In the genomic region with DNA sequence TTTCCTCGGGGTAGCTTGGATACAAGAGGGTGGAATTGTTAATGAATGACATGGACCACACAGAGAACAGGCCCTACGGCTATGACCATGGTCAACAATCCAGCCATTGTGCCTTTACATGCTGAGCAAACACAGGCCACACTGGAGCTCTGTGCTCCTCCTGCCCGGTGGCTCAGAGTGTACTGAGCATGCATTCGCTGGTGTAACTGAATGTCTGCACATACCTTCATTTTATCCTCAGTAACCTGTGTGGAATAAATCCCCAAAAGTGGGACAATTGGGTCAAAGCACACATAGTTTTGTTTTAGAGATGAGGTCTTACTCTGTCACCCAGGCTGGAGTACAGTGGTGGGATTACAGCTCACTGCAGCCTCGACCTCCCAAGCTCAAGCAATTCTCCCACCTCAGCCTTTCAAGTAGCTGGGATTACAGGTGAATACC, we compare ENCODE assay signal across 1 cellular context.
A peak's percentile ranks its signal among the peaks of the same experiment; 100 is the strongest.
TF ChIP-seq lines count a peak whose summit lies in the region.

No MANE protein-coding gene starts in this region.

TF ChIP-seq in HepG2, 621 proteins besides CTCF, POLR2A, EP300 and RAD21 (continued from another document and continues in another):
- TF ChIP-seq, protein P1, sequence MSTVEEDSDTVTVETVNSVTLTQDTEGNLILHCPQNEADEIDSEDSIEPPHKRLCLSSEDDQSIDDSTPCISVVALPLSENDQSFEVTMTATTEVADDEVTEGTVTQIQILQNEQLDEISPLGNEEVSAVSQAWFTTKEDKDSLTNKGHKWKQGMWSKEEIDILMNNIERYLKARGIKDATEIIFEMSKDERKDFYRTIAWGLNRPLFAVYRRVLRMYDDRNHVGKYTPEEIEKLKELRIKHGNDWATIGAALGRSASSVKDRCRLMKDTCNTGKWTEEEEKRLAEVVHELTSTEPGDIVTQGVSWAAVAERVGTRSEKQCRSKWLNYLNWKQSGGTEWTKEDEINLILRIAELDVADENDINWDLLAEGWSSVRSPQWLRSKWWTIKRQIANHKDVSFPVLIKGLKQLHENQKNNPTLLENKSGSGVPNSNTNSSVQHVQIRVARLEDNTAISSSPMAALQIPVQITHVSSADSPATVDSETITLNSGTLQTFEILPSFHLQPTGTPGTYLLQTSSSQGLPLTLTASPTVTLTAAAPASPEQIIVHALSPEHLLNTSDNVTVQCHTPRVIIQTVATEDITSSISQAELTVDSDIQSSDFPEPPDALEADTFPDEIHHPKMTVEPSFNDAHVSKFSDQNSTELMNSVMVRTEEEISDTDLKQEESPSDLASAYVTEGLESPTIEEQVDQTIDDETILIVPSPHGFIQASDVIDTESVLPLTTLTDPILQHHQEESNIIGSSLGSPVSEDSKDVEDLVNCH (CRISPR knock-in tag; IDR thresholded peaks at IDR 0.05), result no peak
- TF ChIP-seq MYC (CRISPR knock-in tag; IDR thresholded peaks at IDR 0.05; ENCODE audit: borderline replicate concordance), result peak; percentile 70; the same call in 1 of the 2 replicates
- peak; percentile 77 for TF ChIP-seq ZNF556 (CRISPR knock-in tag; IDR thresholded peaks at IDR 0.05; ENCODE audit: borderline replicate concordance)
- no peak for TF ChIP-seq KDM3A (CRISPR knock-in tag; IDR thresholded peaks at IDR 0.05; ENCODE audit: low read depth)
- TF ChIP-seq ZNF432 (CRISPR knock-in tag; IDR thresholded peaks at IDR 0.05; ENCODE audit: borderline replicate concordance), result no peak
- no peak for TF ChIP-seq IRF2 (CRISPR knock-in tag; IDR thresholded peaks at IDR 0.05)
- no peak for TF ChIP-seq ZBTB40 (IDR thresholded peaks at IDR 0.05)
- peak; percentile 37; the same call in 1 of the 2 replicates for TF ChIP-seq ZBTB40 (CRISPR knock-in tag; IDR thresholded peaks at IDR 0.05)
- TF ChIP-seq ZBTB1 (CRISPR knock-in tag; IDR thresholded peaks at IDR 0.05; ENCODE audit: borderline replicate concordance), result no peak
- TF ChIP-seq FOXM1 (CRISPR knock-in tag; IDR thresholded peaks at IDR 0.05), result no peak
- TF ChIP-seq SOX5 (CRISPR knock-in tag; IDR thresholded peaks at IDR 0.05; ENCODE audit: borderline replicate concordance), result peak; percentile 92
- TF ChIP-seq ZNF546 (CRISPR knock-in tag; conservative IDR thresholded peaks at IDR 0.05), result no peak
- TF ChIP-seq IRF1 (CRISPR knock-in tag; IDR thresholded peaks at IDR 0.05; ENCODE audit: low read depth), result no peak
- TF ChIP-seq, protein P2, sequence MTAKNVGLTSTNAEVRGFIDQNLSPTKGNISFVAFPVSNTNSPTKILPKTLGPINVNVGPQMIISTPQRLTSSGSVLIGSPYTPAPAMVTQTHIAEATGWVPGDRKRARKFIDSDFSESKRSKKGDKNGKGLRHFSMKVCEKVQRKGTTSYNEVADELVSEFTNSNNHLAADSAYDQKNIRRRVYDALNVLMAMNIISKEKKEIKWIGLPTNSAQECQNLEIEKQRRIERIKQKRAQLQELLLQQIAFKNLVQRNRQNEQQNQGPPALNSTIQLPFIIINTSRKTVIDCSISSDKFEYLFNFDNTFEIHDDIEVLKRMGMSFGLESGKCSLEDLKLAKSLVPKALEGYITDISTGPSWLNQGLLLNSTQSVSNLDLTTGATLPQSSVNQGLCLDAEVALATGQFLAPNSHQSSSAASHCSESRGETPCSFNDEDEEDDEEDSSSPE (CRISPR knock-in tag; IDR thresholded peaks at IDR 0.05), result no peak
- no peak for TF ChIP-seq E2F5 (CRISPR knock-in tag; conservative IDR thresholded peaks at IDR 0.05)
- TF ChIP-seq DPF2 (CRISPR knock-in tag; IDR thresholded peaks at IDR 0.05; ENCODE audit: borderline replicate concordance, low read depth), result peak; percentile 36; the same call in 1 of the 2 replicates
- no peak; the same call in 1 of the 2 replicates for TF ChIP-seq GATAD1 (CRISPR knock-in tag; IDR thresholded peaks at IDR 0.05)
- no peak for TF ChIP-seq HES4 (CRISPR knock-in tag; IDR thresholded peaks at IDR 0.05; ENCODE audit: borderline replicate concordance)
- peak; percentile 76 for TF ChIP-seq ZNF574 (CRISPR knock-in tag; IDR thresholded peaks at IDR 0.05)
- peak; percentile 58 for TF ChIP-seq NCOA2 (CRISPR knock-in tag; IDR thresholded peaks at IDR 0.05)
- TF ChIP-seq, protein P3, sequence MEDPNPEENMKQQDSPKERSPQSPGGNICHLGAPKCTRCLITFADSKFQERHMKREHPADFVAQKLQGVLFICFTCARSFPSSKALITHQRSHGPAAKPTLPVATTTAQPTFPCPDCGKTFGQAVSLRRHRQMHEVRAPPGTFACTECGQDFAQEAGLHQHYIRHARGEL (CRISPR knock-in tag; IDR thresholded peaks at IDR 0.05), result no peak
- TF ChIP-seq DNMT1 (CRISPR knock-in tag; IDR thresholded peaks at IDR 0.05), result 0 out of 2 replicates have a peak, but pooled peaks have one; percentile 58
- TF ChIP-seq AHR (CRISPR knock-in tag; IDR thresholded peaks at IDR 0.05), result 0 out of 2 replicates have a peak, but pooled peaks have one; percentile 26
- TF ChIP-seq ZNF446 (CRISPR knock-in tag; IDR thresholded peaks at IDR 0.05), result no peak
- TF ChIP-seq KMT2B (CRISPR knock-in tag; IDR thresholded peaks at IDR 0.05), result 0 out of 2 replicates have a peak, but pooled peaks have one; percentile 51
- TF ChIP-seq ZNF749 (CRISPR knock-in tag; IDR thresholded peaks at IDR 0.05; ENCODE audit: borderline replicate concordance), result 0 out of 2 replicates have a peak, but pooled peaks have one; percentile 29
- TF ChIP-seq KDM2A (CRISPR knock-in tag; IDR thresholded peaks at IDR 0.05; ENCODE audit: borderline replicate concordance, low read depth), result peak; percentile 78; the same call in 1 of the 2 replicates
- no peak for TF ChIP-seq RARG (CRISPR knock-in tag; IDR thresholded peaks at IDR 0.05; ENCODE audit: low read depth)
- no peak for TF ChIP-seq PLRG1 (conservative IDR thresholded peaks at IDR 0.05)
- no peak for TF ChIP-seq U2AF2 (IDR thresholded peaks at IDR 0.05; ENCODE audit: low read depth, low read length)
- TF ChIP-seq SMAD3 (CRISPR knock-in tag; IDR thresholded peaks at IDR 0.05), result 0 out of 2 replicates have a peak, but pooled peaks have one; percentile 28
- TF ChIP-seq HNRNPH1 (optimal IDR thresholded peaks at IDR 0.05; ENCODE audit: low read depth, low read length), result no peak
- TF ChIP-seq, protein P4, sequence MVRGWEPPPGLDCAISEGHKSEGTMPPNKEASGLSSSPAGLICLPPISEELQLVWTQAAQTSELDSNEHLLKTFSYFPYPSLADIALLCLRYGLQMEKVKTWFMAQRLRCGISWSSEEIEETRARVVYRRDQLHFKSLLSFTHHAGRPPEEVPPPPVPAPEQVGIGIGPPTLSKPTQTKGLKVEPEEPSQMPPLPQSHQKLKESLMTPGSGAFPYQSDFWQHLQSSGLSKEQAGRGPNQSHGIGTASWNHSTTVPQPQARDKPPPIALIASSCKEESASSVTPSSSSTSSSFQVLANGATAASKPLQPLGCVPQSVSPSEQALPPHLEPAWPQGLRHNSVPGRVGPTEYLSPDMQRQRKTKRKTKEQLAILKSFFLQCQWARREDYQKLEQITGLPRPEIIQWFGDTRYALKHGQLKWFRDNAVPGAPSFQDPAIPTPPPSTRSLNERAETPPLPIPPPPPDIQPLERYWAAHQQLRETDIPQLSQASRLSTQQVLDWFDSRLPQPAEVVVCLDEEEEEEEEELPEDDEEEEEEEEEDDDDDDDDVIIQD (CRISPR knock-in tag; IDR thresholded peaks at IDR 0.05; ENCODE audit: low read depth), result peak; percentile 62; the same call in 1 of the 2 replicates
- no peak for TF ChIP-seq NRL (CRISPR knock-in tag; IDR thresholded peaks at IDR 0.05; ENCODE audit: borderline replicate concordance)
- no peak for TF ChIP-seq ARID2 (CRISPR knock-in tag; IDR thresholded peaks at IDR 0.05; ENCODE audit: borderline replicate concordance)
- TF ChIP-seq RFX1 (IDR thresholded peaks at IDR 0.05), result no peak
- peak; percentile 76; the same call in 1 of the 2 replicates for TF ChIP-seq JUN (CRISPR knock-in tag; IDR thresholded peaks at IDR 0.05)
